In the genomic region with DNA sequence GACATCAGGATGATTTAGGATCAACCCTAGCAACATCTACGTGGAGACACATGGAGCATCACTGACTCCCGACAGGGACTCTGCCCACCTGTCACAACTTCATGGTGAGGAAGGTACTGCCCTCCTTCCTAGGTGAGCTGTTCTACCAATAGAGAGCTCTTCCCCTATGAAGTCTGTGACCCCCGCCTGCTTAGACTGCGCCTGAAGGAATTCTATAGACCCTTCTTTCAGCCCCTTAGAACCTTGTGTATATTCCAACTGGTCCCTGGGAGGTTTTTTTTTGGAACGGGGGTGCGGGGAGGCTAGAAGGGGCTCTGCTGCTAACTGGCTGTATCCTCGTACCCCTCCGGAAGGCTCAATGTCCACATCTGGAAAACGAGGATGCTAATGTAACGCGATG, we compare ENCODE assay signal across 8 cellular contexts. TPM values are rescaled to one million over a fixed set of nuclear protein-coding genes. Genes with fewer than 3 reads are reported as not detected.
DNase-seq lines count a peak whose midpoint lies in the region; ATAC-seq and TF ChIP-seq lines count a peak whose summit lies in the region.

No MANE protein-coding gene starts in this region.

- no CpG with 5 or more reads among the region's 11 CpGs for WGBS in iPS DF 6.9 (ENCODE audit: insufficient coverage, insufficient read length)

- no peak for TF ChIP-seq CTCF in activated CD8-positive, alpha-beta T cell treated with anti-CD3 and anti-CD28 coated beads for 36 hours (IDR thresholded peaks at IDR 0.05)

- H3K27ac ChIP-seq in iPS DF 6.9 (ENCODE audit: low read length), result no peak overlapping the region

- ATAC-seq in activated CD8-positive, alpha-beta T cell treated with anti-CD3 and anti-CD28 coated beads for 36 hours, result no peak
- no peak for ATAC-seq in stimulated activated naive B cell treated with anti-CD40 and anti-IgM and Interleukin-4, amounts not matched to agents 10 μg/mL and 1 μg/mL and 100 μg/mL, for 72 hours (replicated peaks)
- ATAC-seq in HG02588 (IDR thresholded peaks at IDR 0.05; ENCODE audit: unreplicated experiment) (no peak), HG03565 (IDR thresholded peaks at IDR 0.05; ENCODE audit: unreplicated experiment) (no peak)

- H3K4me3 Mint-ChIP-seq in activated CD8-positive, alpha-beta T cell treated with anti-CD3 and anti-CD28 coated beads for 36 hours, result peak overlapping the region; percentile 97
- peak overlapping the region; percentile 83 to 90 for H3K4me3 Mint-ChIP-seq in stimulated activated naive B cell treated with anti-CD40 and anti-IgM and Interleukin-4, amounts not matched to agents 10 μg/mL and 1 μg/mL and 100 μg/mL, for 72 hours

- H3K27me3 ChIP-seq in iPS DF 6.9 (ENCODE audit: control insufficient read depth, insufficient read depth, low read length), result no peaks in the 10 kb centered on the region

- POLR2A ChIA-PET in activated CD8-positive, alpha-beta T cell treated with anti-CD3 and anti-CD28 coated beads for 36 hours (lab: Charles Lee), result interaction anchor here (0.6 to 2.1 kb wide), 5 partner anchors 41 to 411 kb away, joined by 3 to 5 read pairs (median 3); a partner anchor contains a TSS

- no peaks in the 10 kb centered on the region for H3K9me3 Mint-ChIP-seq in activated CD8-positive, alpha-beta T cell treated with anti-CD3 and anti-CD28 coated beads for 36 hours
- no peaks in the 10 kb centered on the region for H3K9me3 Mint-ChIP-seq in stimulated activated naive B cell treated with anti-CD40 and anti-IgM and Interleukin-4, amounts not matched to agents 10 μg/mL and 1 μg/mL and 100 μg/mL, for 72 hours

- DNase-seq in NCI-H2171 treated with DMSO at 0.1 percent for 48 hours (lab: John Stamatoyannopoulos, UW) (peak; percentile 28), NCI-H2171 (lab: John Stamatoyannopoulos, UW) (no peak), iPS DF 6.9 (ENCODE audit: low read depth, low spot score) (no peak), NCI-H1436 treated with DMSO at 0.1 percent for 48 hours (lab: John Stamatoyannopoulos, UW) (no peak)
- DNase-seq in activated CD8-positive, alpha-beta T cell treated with anti-CD3 and anti-CD28 coated beads for 36 hours, result no peak
- no peak for DNase-seq in stimulated activated naive B cell treated with anti-CD40 and anti-IgM and Interleukin-4, amounts not matched to agents 10 μg/mL and 1 μg/mL and 100 μg/mL, for 72 hours

- peaks cover 2% of the 10 kb centered on the region for H3K36me3 Mint-ChIP-seq in activated CD8-positive, alpha-beta T cell treated with anti-CD3 and anti-CD28 coated beads for 36 hours (ENCODE audit: low read depth)
- peaks cover 0 to 5% of the 10 kb centered on the region in 2 donors for H3K36me3 Mint-ChIP-seq in stimulated activated naive B cell treated with anti-CD40 and anti-IgM and Interleukin-4, amounts not matched to agents 10 μg/mL and 1 μg/mL and 100 μg/mL, for 72 hours

- peaks cover 17% of the 10 kb centered on the region for H3K4me1 Mint-ChIP-seq in activated CD8-positive, alpha-beta T cell treated with anti-CD3 and anti-CD28 coated beads for 36 hours (ENCODE audit: low read depth)
- peaks cover 7 to 27% of the 10 kb centered on the region in 2 donors for H3K4me1 Mint-ChIP-seq in stimulated activated naive B cell treated with anti-CD40 and anti-IgM and Interleukin-4, amounts not matched to agents 10 μg/mL and 1 μg/mL and 100 μg/mL, for 72 hours

- intact Hi-C loops in activated CD8-positive, alpha-beta T cell treated with anti-CD3 and anti-CD28 coated beads for 36 hours (cut with micrococcal nuclease), result loop anchor here (10.0 kb wide), 1 partner anchor 179 kb away; no protein-coding TSS in a partner anchor

- H3K4me1 ChIP-seq in iPS DF 6.9 (ENCODE audit: control insufficient read depth, insufficient read depth, low read length), result no peaks in the 10 kb centered on the region

- no peaks in the 10 kb centered on the region for H3K9me3 ChIP-seq in iPS DF 6.9 (ENCODE audit: control insufficient read depth, insufficient read depth, low read length)

- CTCF ChIA-PET in activated CD8-positive, alpha-beta T cell treated with anti-CD3 and anti-CD28 coated beads for 36 hours (lab: Charles Lee), result interaction anchor here (1.2 to 1.7 kb wide), 3 partner anchors 174 to 218 kb away, joined by 4 to 8 read pairs (median 4); no protein-coding TSS in a partner anchor

- peak overlapping the region; percentile 85; the same call in 1 of the 2 replicates for H3K4me3 ChIP-seq in iPS DF 6.9 (ENCODE audit: low read length)

- H3K27me3 Mint-ChIP-seq in activated CD8-positive, alpha-beta T cell treated with anti-CD3 and anti-CD28 coated beads for 36 hours, result no peaks in the 10 kb centered on the region
- H3K27me3 Mint-ChIP-seq in stimulated activated naive B cell treated with anti-CD40 and anti-IgM and Interleukin-4, amounts not matched to agents 10 μg/mL and 1 μg/mL and 100 μg/mL, for 72 hours, result no peaks in the 10 kb centered on the region

- peak overlapping the region; percentile 96 for H3K27ac Mint-ChIP-seq in activated CD8-positive, alpha-beta T cell treated with anti-CD3 and anti-CD28 coated beads for 36 hours
- peak overlapping the region; percentile 97 for H3K27ac Mint-ChIP-seq in stimulated activated naive B cell treated with anti-CD40 and anti-IgM and Interleukin-4, amounts not matched to agents 10 μg/mL and 1 μg/mL and 100 μg/mL, for 72 hours

- no peaks in the 10 kb centered on the region for H3K36me3 ChIP-seq in iPS DF 6.9 (ENCODE audit: control insufficient read depth, insufficient read depth, low read length)

RNA-seq across cellular contexts. Expression of a gene that starts 0.6 kb away (rescaled TPM):
- total RNA-seq in activated CD8-positive, alpha-beta T cell treated with anti-CD3 and anti-CD28 coated beads for 36 hours, result 10 to 100 TPM; 44.4 to 45.8 TPM

RNA-seq across cellular contexts. Expression of a gene that starts 29.2 kb away (rescaled TPM):
- under 1 TPM in 1 of 2 experiments, not detected in 1; 0.16 TPM for total RNA-seq in activated CD8-positive, alpha-beta T cell treated with anti-CD3 and anti-CD28 coated beads for 36 hours
